In genomic region chr5:99315413-99316178, GRCh38 we compare ENCODE assay signal across 29 cellular contexts.
"Had no signal": no experiment of that assay in that cellular context is flagged by ENCODE, and none has a peak within 500 bp of the region (broad histone marks: within the 10 kb centered on the region; RNA-seq: fewer than 3 reads in every experiment).

No MANE protein-coding gene starts in this region.

- H3K36me3 Mint-ChIP-seq: activated naive CD8-positive, alpha-beta T cell treated with anti-CD3 and anti-CD28 coated beads for 36 hours; stimulated activated naive B cell treated with anti-CD40 and anti-IgM and Interleukin-4, amounts not matched to agents 10 μg/mL and 1 μg/mL and 100 μg/mL, for 72 hours had no signal

- ATAC-seq: activated CD4-positive, alpha-beta T cell treated with anti-CD3 and anti-CD28 coated beads for 36 hours; activated T-helper 17 cell treated with anti-CD3 and anti-CD28 coated beads, Interleukin-2, amount 50 U/mL, for 72 hours; effector memory CD8-positive, alpha-beta T cell; esophagus mucosa; left lung; stimulated activated naive B cell treated with anti-CD40 and anti-IgM and Interleukin-4, amounts not matched to agents 10 μg/mL and 1 μg/mL and 100 μg/mL, for 72 hours had no signal

- H3K9me3 Mint-ChIP-seq: activated B cell treated with CpG ODN at 0.5 μM for 24 hours, nephron had no signal

- H3K4me1 Mint-ChIP-seq: activated B cell treated with CpG ODN at 0.5 μM for 24 hours; activated CD4-positive, alpha-beta T cell treated with anti-CD3 and anti-CD28 coated beads for 36 hours; activated naive CD8-positive, alpha-beta T cell treated with anti-CD3 and anti-CD28 coated beads for 36 hours; activated T-helper 17 cell treated with anti-CD3 and anti-CD28 coated beads, Interleukin-2, amount 50 U/mL, for 72 hours; stimulated activated naive B cell treated with anti-CD40 and anti-IgM and Interleukin-4, amounts not matched to agents 10 μg/mL and 1 μg/mL and 100 μg/mL, for 72 hours had no signal

- DNase-seq: activated B cell treated with CpG ODN at 0.5 μM for 24 hours; activated CD4-positive, alpha-beta T cell treated with anti-CD3 and anti-CD28 coated beads for 36 hours; activated CD4-positive, alpha-beta T cell treated with anti-CD3 and anti-CD28 coated beads, Interleukin-2, amount 50 U/mL, for 4 hours; activated CD8-positive, alpha-beta memory T cell treated with anti-CD3 and anti-CD28 coated beads for 24 hours; activated CD8-positive, alpha-beta memory T cell treated with anti-CD3 and anti-CD28 coated beads, Interleukin-2, amount 50 U/mL, for 4 hours; activated naive CD8-positive, alpha-beta T cell treated with anti-CD3 and anti-CD28 coated beads for 36 hours; activated T-cell treated with anti-CD3 and anti-CD28 coated beads, Interleukin-2, amount 50 U/mL, for 24 hours; amniotic stem cell; dorsolateral prefrontal cortex; effector memory CD8-positive, alpha-beta T cell; foreskin melanocyte; hippocampal formation; kidney glomerular epithelial cell; left lung; pancreas; right lobe of liver; small intestine; stimulated activated CD4-positive, alpha-beta T cell treated with anti-CD3 and anti-CD28 coated beads, Interleukin-2, amount 100 ng/mL, for 24 hours; stimulated activated CD8-positive, alpha-beta memory T cell treated with anti-CD3 and anti-CD28 coated beads, Interleukin-4, amount 100 ng/mL, for 48 hours; stimulated activated naive B cell treated with anti-CD40 and anti-IgM and Interleukin-4, amounts not matched to agents 10 μg/mL and 1 μg/mL and 100 μg/mL, for 72 hours; T1000; transverse colon; uterus had no signal

- FAIRE-seq: colon, endothelial cell of umbilical vein, pancreas, small intestine had no signal

- H3K27ac Mint-ChIP-seq: activated B cell treated with CpG ODN at 0.5 μM for 24 hours; activated CD4-positive, alpha-beta T cell treated with anti-CD3 and anti-CD28 coated beads for 36 hours; activated naive CD8-positive, alpha-beta T cell treated with anti-CD3 and anti-CD28 coated beads for 36 hours; activated T-cell treated with anti-CD3 and anti-CD28 coated beads, Interleukin-2, amount 50 U/mL, for 24 hours; activated T-helper 17 cell treated with anti-CD3 and anti-CD28 coated beads, Interleukin-2, amount 50 U/mL, for 72 hours; effector memory CD8-positive, alpha-beta T cell; nephron; stimulated activated naive B cell treated with anti-CD40 and anti-IgM and Interleukin-4, amounts not matched to agents 10 μg/mL and 1 μg/mL and 100 μg/mL, for 72 hours had no signal

- H3K4me3 Mint-ChIP-seq: activated B cell treated with CpG ODN at 0.5 μM for 24 hours; activated CD4-positive, alpha-beta T cell treated with anti-CD3 and anti-CD28 coated beads for 36 hours; activated naive CD8-positive, alpha-beta T cell treated with anti-CD3 and anti-CD28 coated beads for 36 hours; activated T-cell treated with anti-CD3 and anti-CD28 coated beads, Interleukin-2, amount 50 U/mL, for 24 hours; activated T-helper 17 cell treated with anti-CD3 and anti-CD28 coated beads, Interleukin-2, amount 50 U/mL, for 72 hours; central memory CD8-positive, alpha-beta T cell; effector memory CD8-positive, alpha-beta T cell; nephron; stimulated activated naive B cell treated with anti-CD40 and anti-IgM and Interleukin-4, amounts not matched to agents 10 μg/mL and 1 μg/mL and 100 μg/mL, for 72 hours had no signal

- H3K27me3 Mint-ChIP-seq: activated B cell treated with CpG ODN at 0.5 μM for 24 hours; activated CD4-positive, alpha-beta T cell treated with anti-CD3 and anti-CD28 coated beads for 36 hours; activated naive CD8-positive, alpha-beta T cell treated with anti-CD3 and anti-CD28 coated beads for 36 hours; activated T-cell treated with anti-CD3 and anti-CD28 coated beads, Interleukin-2, amount 50 U/mL, for 24 hours; activated T-helper 17 cell treated with anti-CD3 and anti-CD28 coated beads, Interleukin-2, amount 50 U/mL, for 72 hours; central memory CD8-positive, alpha-beta T cell; effector memory CD8-positive, alpha-beta T cell; stimulated activated naive B cell treated with anti-CD40 and anti-IgM and Interleukin-4, amounts not matched to agents 10 μg/mL and 1 μg/mL and 100 μg/mL, for 72 hours had no signal
